Comparison of ENCODE assay signal across 14 cellular contexts in genomic region chr1:10280442-10281350, GRCh38.
DNase-seq lines count a peak whose midpoint lies in the region; ATAC-seq and TF ChIP-seq lines count a peak whose summit lies in the region.
"Had no signal": no experiment of that assay in that cellular context is flagged by ENCODE, and none has a peak within 500 bp of the region (broad histone marks: within the 10 kb centered on the region; RNA-seq: fewer than 3 reads in every experiment).

No MANE protein-coding gene starts in this region.

- peak; percentile 53 to 73 for ATAC-seq in activated naive CD4-positive, alpha-beta T cell treated with anti-CD3 and anti-CD28 coated beads, Interleukin-2, amount 50 U/mL, for 72 hours
- peak; percentile 69 for ATAC-seq in stimulated activated naive CD8-positive, alpha-beta T cell treated with anti-CD3 and anti-CD28 coated beads, Interleukin-15, Interleukin-2, amounts not matched to agents 100 U/mL and 50 U/mL, for 24 hours

- in situ Hi-C loops in G401 (cut with HindIII; ENCODE audit: low sequenced_read_pairs), result no loop called here

- CTCF ChIA-PET in OCI-LY7 (lab: Charles Lee; ENCODE audit: unreplicated experiment), result no interaction called here

- H3K4me3 ChIP-seq in OCI-LY7 (ENCODE audit: low read depth, low read length, poor library complexity, severe bottlenecking), result no peak overlapping the region

- no peak for DNase-seq in activated naive CD4-positive, alpha-beta T cell treated with anti-CD3 and anti-CD28 coated beads, Interleukin-2, amount 50 U/mL, for 72 hours (ENCODE audit: low spot score in 2 of 2)
- no peak for DNase-seq in activated naive CD4-positive, alpha-beta T cell treated with Interleukin-2 at 50 U/mL for 16 hours
- DNase-seq in RPMI7951 (ENCODE audit: low read depth) (peak; percentile 10), fibroblast of peridontal ligament (ENCODE audit: extremely low read depth) (peak; percentile 79), NCI-H2081 (lab: John Stamatoyannopoulos, UW) (no peak), OCI-LY7 (ENCODE audit: low spot score) (no peak), G401 (ENCODE audit: low spot score) (no peak)
- DNase-seq in stimulated activated naive CD8-positive, alpha-beta T cell treated with anti-CD3 and anti-CD28 coated beads, Interleukin-15, Interleukin-2, amounts not matched to agents 100 U/mL and 50 U/mL, for 24 hours, result peak; percentile 5
- DNase-seq: activated CD8-positive, alpha-beta memory T cell treated with anti-CD3 and anti-CD28 coated beads, Interleukin-2, amount 50 U/mL, for 48 hours; NCI-H1436; NCI-H748 treated with DMSO at 0.1 percent for 48 hours; stimulated activated CD4-positive, alpha-beta T cell treated with anti-CD3 and anti-CD28 coated beads, Interleukin-2, amount 100 ng/mL, for 24 hours had no signal

- no peak for TF ChIP-seq CTCF in OCI-LY7 (conservative IDR thresholded peaks at IDR 0.05; ENCODE audit: low read length)

- no peaks in the 10 kb centered on the region for H4K20me1 ChIP-seq in OCI-LY7 (ENCODE audit: insufficient read depth, low read length)

- H3K36me3 ChIP-seq in OCI-LY7 (ENCODE audit: insufficient read depth, low read length), result no peaks in the 10 kb centered on the region

- no peak overlapping the region for H2AFZ ChIP-seq in OCI-LY7 (ENCODE audit: low read length)
- H2AFZ ChIP-seq: parathyroid adenoma had no signal

- intact Hi-C loops in OCI-LY7 (cut with micrococcal nuclease; ENCODE audit: unreplicated experiment), result no loop called here

- no peak overlapping the region for H3K4me2 ChIP-seq in OCI-LY7 (ENCODE audit: low read length)

- BruUV-seq in OCI-LY7 (replicated peaks; lab: Mats Ljungman, UMichigan), result no TSS peak

- peaks cover 0 to 4% of the 10 kb centered on the region in 2 donors for H3K36me3 Mint-ChIP-seq in activated naive CD4-positive, alpha-beta T cell treated with anti-CD3 and anti-CD28 coated beads, Interleukin-2, amount 50 U/mL, for 72 hours

- no peaks in the 10 kb centered on the region for H3K9me2 ChIP-seq in OCI-LY7 (ENCODE audit: insufficient read depth, low read length)

- no peaks in the 10 kb centered on the region for H3K9me3 Mint-ChIP-seq in activated naive CD4-positive, alpha-beta T cell treated with anti-CD3 and anti-CD28 coated beads, Interleukin-2, amount 50 U/mL, for 72 hours

- H3K27ac ChIP-seq in OCI-LY7 (ENCODE audit: low read depth, low read length, poor library complexity, severe bottlenecking), result no peak overlapping the region
- H3K27ac ChIP-seq: C4-2B, parathyroid adenoma had no signal

- H3K27ac Mint-ChIP-seq in activated naive CD4-positive, alpha-beta T cell treated with anti-CD3 and anti-CD28 coated beads, Interleukin-2, amount 50 U/mL, for 72 hours, result peak overlapping the region in 1 of 2 donors; percentile 62

- no peaks in the 10 kb centered on the region for H3K4me1 ChIP-seq in OCI-LY7 (ENCODE audit: insufficient read depth, low read length, poor library complexity, severe bottlenecking)
- H3K4me1 ChIP-seq: parathyroid adenoma had no signal

- H3K79me2 ChIP-seq in OCI-LY7 (ENCODE audit: insufficient read depth, low read depth, low read length), result no peaks in the 10 kb centered on the region
- H3K79me2 ChIP-seq: parathyroid adenoma had no signal

- H3K9me3 ChIP-seq in OCI-LY7 (ENCODE audit: low read length), result no peaks in the 10 kb centered on the region

- POLR2A ChIA-PET in OCI-LY7 (lab: Charles Lee), result no interaction called here

Comparison
In these comparisons a context has a peak if more than half of its experiments do, and no peak if none do; other contexts are left out.
1. DNase-seq: peak in RPMI7951 (single experiment), fibroblast of peridontal ligament (single experiment) and stimulated activated naive CD8-positive, alpha-beta T cell treated with anti-CD3 and anti-CD28 coated beads, Interleukin-15, Interleukin-2, amounts not matched to agents 100 U/mL and 50 U/mL, for 24 hours (single experiment); none in activated naive CD4-positive, alpha-beta T cell treated with anti-CD3 and anti-CD28 coated beads, Interleukin-2, amount 50 U/mL, for 72 hours (0 of 2), activated naive CD4-positive, alpha-beta T cell treated with Interleukin-2 at 50 U/mL for 16 hours (single experiment), NCI-H2081 (0 of 2), OCI-LY7 (single experiment) and G401 (single experiment).